ENCODE assay signal across 24 cellular contexts in genomic region chr21:27817061-27817460, GRCh38.
DNase-seq lines count a peak whose midpoint lies in the region; ATAC-seq and TF ChIP-seq lines count a peak whose summit lies in the region.
"Had no signal": no experiment of that assay in that cellular context is flagged by ENCODE, and none has a peak within 500 bp of the region (broad histone marks: within the 10 kb centered on the region; RNA-seq: fewer than 3 reads in every experiment).

No MANE protein-coding gene starts in this region.

- no peak for TF ChIP-seq EP300 in transverse colon (IDR thresholded peaks at IDR 0.05; ENCODE audit: low read depth)

- TF ChIP-seq CTCF in heart right ventricle (IDR thresholded peaks at IDR 0.05) (no peak), transverse colon (IDR thresholded peaks at IDR 0.05) (no peak), thyroid gland (IDR thresholded peaks at IDR 0.05) (no peak)

- H3K36me3 Mint-ChIP-seq in activated naive CD4-positive, alpha-beta T cell treated with anti-CD3 and anti-CD28 coated beads, Interleukin-2, amount 10 ng/mL, durations not matched to agents 7 days and 5 days, result no peaks in the 10 kb centered on the region
- H3K36me3 Mint-ChIP-seq: IgD-negative memory B cell, immature natural killer cell, memory B cell had no signal

- H3K4me1 ChIP-seq in heart right ventricle, result peaks cover 0 to 26% (median 0%) of the 10 kb centered on the region in 9 donors
- peaks cover 31% of the 10 kb centered on the region for H3K4me1 ChIP-seq in muscle layer of colon (ENCODE audit: insufficient read depth, low read length)
- H3K4me1 ChIP-seq in transverse colon, result peaks cover 7 to 42% (median 10%) of the 10 kb centered on the region in 4 donors
- peaks cover 0 to 5% of the 10 kb centered on the region in 2 donors for H3K4me1 ChIP-seq in thyroid gland

- H3K4me3 ChIP-seq in heart right ventricle (no peak overlapping the region), muscle layer of colon (ENCODE audit: low read depth in 1 of 2, low read length in 2 of 2) (no peak overlapping the region), transverse colon (no peak overlapping the region), thyroid gland (replicated peaks in 1 of 3) (no peak overlapping the region)
- H3K4me3 ChIP-seq: MG63, PC-9, thoracic aorta had no signal

- no peak overlapping the region for H3K9ac ChIP-seq in muscle layer of colon (ENCODE audit: low read length)

- WGBS in heart right ventricle, 2 donors, result 19 to 34% methylated on average over 1 of the region's 1 CpG
- 44% methylated on average over 1 of the region's 1 CpG; no CpG with 5 or more reads in 1 of the 2 donors for WGBS in transverse colon (ENCODE audit: low coverage in 1 of 2), 2 donors
- WGBS in thyroid gland, 2 donors, result 78 to 79% methylated on average over 1 of the region's 1 CpG

- intact Hi-C loops in heart right ventricle (cut with DNase I) (no loop called here), transverse colon (cut with DNase I; ENCODE audit: low total_unique reads) (no loop called here), thyroid gland (cut with DNase I) (no loop called here)

- H3K27ac ChIP-seq in heart right ventricle, result peak overlapping the region in 7 of 10 donors; percentile 11 to 69 (median 36)
- H3K27ac ChIP-seq in muscle layer of colon (ENCODE audit: low read depth, low read length), result peak overlapping the region; percentile 41
- peak overlapping the region; percentile 29 to 59 (median 47) for H3K27ac ChIP-seq in transverse colon
- no peak overlapping the region for H3K27ac ChIP-seq in thyroid gland
- H3K27ac ChIP-seq: PC-9, thoracic aorta had no signal

- H3K36me3 ChIP-seq in heart right ventricle, result no peaks in the 10 kb centered on the region
- no peaks in the 10 kb centered on the region for H3K36me3 ChIP-seq in muscle layer of colon (ENCODE audit: insufficient read depth, low read length)
- no peaks in the 10 kb centered on the region for H3K36me3 ChIP-seq in transverse colon
- no peaks in the 10 kb centered on the region for H3K36me3 ChIP-seq in thyroid gland
- H3K36me3 ChIP-seq: MG63, thoracic aorta had no signal

- DNase-seq in heart right ventricle (no peak), transverse colon (no peak), HUDEP-2 (lab: John Stamatoyannopoulos, UW; ENCODE audit: unreplicated experiment in 76 of 76) (no peak), thyroid gland (no peak)
- DNase-seq in activated naive CD4-positive, alpha-beta T cell treated with anti-CD3 and anti-CD28 coated beads, Interleukin-2, amount 10 ng/mL, durations not matched to agents 7 days and 5 days, result no peak
- DNase-seq: activated CD4-positive, CD25-positive, alpha-beta regulatory T cell treated with anti-CD3 and anti-CD28 coated beads, Interleukin-2, amount 50 U/mL, for 72 hours; activated naive CD8-positive, alpha-beta T cell treated with anti-CD3 and anti-CD28 coated beads, Interleukin-2, amount 50 U/mL, for 24 hours; dermis blood vessel endothelial cell; DMS79; head of caudate nucleus; immature natural killer cell; MG63; NCI-H1436; NCI-H748 treated with DMSO at 0.1 percent for 48 hours; PC-9; stimulated activated CD4-positive, alpha-beta T cell treated with anti-CD3 and anti-CD28 coated beads, Interleukin-15, amount 100 ng/mL, for 24 hours had no signal

- H3K4me1 Mint-ChIP-seq in activated naive CD4-positive, alpha-beta T cell treated with anti-CD3 and anti-CD28 coated beads, Interleukin-2, amount 10 ng/mL, durations not matched to agents 7 days and 5 days, result no peaks in the 10 kb centered on the region
- H3K4me1 Mint-ChIP-seq: activated naive CD8-positive, alpha-beta T cell treated with anti-CD3 and anti-CD28 coated beads, Interleukin-2, amount 50 U/mL, for 24 hours; IgD-negative memory B cell; memory B cell had no signal

- H3K4me3 Mint-ChIP-seq in activated naive CD4-positive, alpha-beta T cell treated with anti-CD3 and anti-CD28 coated beads, Interleukin-2, amount 10 ng/mL, durations not matched to agents 7 days and 5 days, result no peak overlapping the region
- H3K4me3 Mint-ChIP-seq: activated naive CD8-positive, alpha-beta T cell treated with anti-CD3 and anti-CD28 coated beads, Interleukin-2, amount 50 U/mL, for 24 hours; IgD-negative memory B cell; immature natural killer cell; memory B cell; neural crest cell had no signal

- H3K27ac Mint-ChIP-seq in activated naive CD4-positive, alpha-beta T cell treated with anti-CD3 and anti-CD28 coated beads, Interleukin-2, amount 10 ng/mL, durations not matched to agents 7 days and 5 days, result no peak overlapping the region
- H3K27ac Mint-ChIP-seq: activated naive CD8-positive, alpha-beta T cell treated with anti-CD3 and anti-CD28 coated beads, Interleukin-2, amount 50 U/mL, for 24 hours; IgD-negative memory B cell; immature natural killer cell; memory B cell had no signal

- no peaks in the 10 kb centered on the region for H3K27me3 Mint-ChIP-seq in activated naive CD4-positive, alpha-beta T cell treated with anti-CD3 and anti-CD28 coated beads, Interleukin-2, amount 10 ng/mL, durations not matched to agents 7 days and 5 days
- H3K27me3 Mint-ChIP-seq: activated naive CD8-positive, alpha-beta T cell treated with anti-CD3 and anti-CD28 coated beads, Interleukin-2, amount 50 U/mL, for 24 hours; IgD-negative memory B cell; memory B cell had no signal

- ATAC-seq in esophagus mucosa (peak; percentile 13), heart right ventricle (peak in 7 of 8 donors; percentile 25 to 79 (median 44)), GM19397 (IDR thresholded peaks at IDR 0.05; ENCODE audit: unreplicated experiment) (no peak)
- ATAC-seq: activated naive CD8-positive, alpha-beta T cell treated with anti-CD3 and anti-CD28 coated beads, Interleukin-2, amount 50 U/mL, for 24 hours; SK-N-SH treated with all-trans-retinoic acid at 6 μM for 48 hours had no signal

- H3K9me3 ChIP-seq in heart right ventricle, result no peaks in the 10 kb centered on the region
- H3K9me3 ChIP-seq in muscle layer of colon (ENCODE audit: low read length), result no peaks in the 10 kb centered on the region
- H3K9me3 ChIP-seq in transverse colon, result no peaks in the 10 kb centered on the region
- no peaks in the 10 kb centered on the region for H3K9me3 ChIP-seq in thyroid gland
- H3K9me3 ChIP-seq: MG63, thoracic aorta had no signal

- no peaks in the 10 kb centered on the region for H3K27me3 ChIP-seq in heart right ventricle
- H3K27me3 ChIP-seq in muscle layer of colon (ENCODE audit: control insufficient read depth in 1 of 2, insufficient read depth in 2 of 2, low read length in 2 of 2), result no peaks in the 10 kb centered on the region
- no peaks in the 10 kb centered on the region for H3K27me3 ChIP-seq in transverse colon
- H3K27me3 ChIP-seq in thyroid gland, result no peaks in the 10 kb centered on the region
- H3K27me3 ChIP-seq: MG63 had no signal

- CTCF ChIA-PET in activated naive CD4-positive, alpha-beta T cell treated with anti-CD3 and anti-CD28 coated beads, Interleukin-2, amount 10 ng/mL, durations not matched to agents 7 days and 5 days (lab: Charles Lee), result no interaction called here

- no peaks in the 10 kb centered on the region for H3K9me3 Mint-ChIP-seq in activated naive CD4-positive, alpha-beta T cell treated with anti-CD3 and anti-CD28 coated beads, Interleukin-2, amount 10 ng/mL, durations not matched to agents 7 days and 5 days
- H3K9me3 Mint-ChIP-seq: activated naive CD8-positive, alpha-beta T cell treated with anti-CD3 and anti-CD28 coated beads, Interleukin-2, amount 50 U/mL, for 24 hours; memory B cell had no signal

- TF ChIP-seq POLR2A in transverse colon (IDR thresholded peaks at IDR 0.05), result no peak
- TF ChIP-seq POLR2A in thyroid gland (IDR thresholded peaks at IDR 0.05), result no peak

- in situ Hi-C loops in transverse colon (cut with MboI; ENCODE audit: low pct_ligation_motif_present in 1 of 4, low pct_unique_long_range_greater_than_20kb in 1 of 4, low sequenced_read_pairs in 3 of 4), result no loop called here

Comparison
In these comparisons a context has a peak if more than half of its experiments do, and no peak if none do; other contexts are left out.
1. H3K27ac ChIP-seq: peak in heart right ventricle (7 of 10), muscle layer of colon (single experiment) and transverse colon (4 of 4); none in thyroid gland (0 of 3).